In the genomic region with DNA sequence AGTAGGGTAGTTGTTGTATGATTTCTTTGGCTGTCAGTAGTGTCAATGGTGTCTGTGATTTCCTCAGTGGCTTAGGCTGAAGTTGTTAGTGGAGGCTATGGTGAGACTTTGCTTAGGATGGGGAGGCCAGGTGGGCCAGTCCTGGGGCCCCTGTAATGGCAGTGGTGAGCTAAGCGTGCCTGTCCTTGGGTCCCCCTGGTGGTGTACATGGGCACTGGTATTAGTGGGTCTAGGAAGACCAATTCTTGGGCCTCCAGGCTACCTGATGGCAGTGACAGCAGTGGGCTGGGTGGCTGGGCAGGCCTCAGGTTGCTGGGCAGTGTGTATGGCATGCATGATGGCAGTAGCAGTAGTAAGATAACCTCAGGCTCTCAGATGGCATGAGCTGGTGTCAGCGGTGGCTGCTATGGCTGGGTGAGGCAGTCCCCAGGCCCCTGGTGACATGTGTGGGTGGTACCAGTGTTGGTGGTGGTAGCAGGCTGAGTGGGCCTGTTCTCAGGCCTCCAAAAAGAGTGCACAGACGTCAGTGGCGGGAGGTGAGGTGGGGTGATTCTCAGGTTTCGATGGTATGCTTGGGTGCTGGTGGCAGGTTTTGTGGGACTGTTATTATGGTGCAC, we compare ENCODE assay signal across 1 cellular context.
A peak's percentile ranks its signal among the peaks of the same experiment; 100 is the strongest.
TF ChIP-seq lines count a peak whose summit lies in the region.

No MANE protein-coding gene starts in this region.

TF ChIP-seq in GM23338, 12 proteins besides CTCF, POLR2A, EP300 and RAD21:
- TF ChIP-seq, protein P1, sequence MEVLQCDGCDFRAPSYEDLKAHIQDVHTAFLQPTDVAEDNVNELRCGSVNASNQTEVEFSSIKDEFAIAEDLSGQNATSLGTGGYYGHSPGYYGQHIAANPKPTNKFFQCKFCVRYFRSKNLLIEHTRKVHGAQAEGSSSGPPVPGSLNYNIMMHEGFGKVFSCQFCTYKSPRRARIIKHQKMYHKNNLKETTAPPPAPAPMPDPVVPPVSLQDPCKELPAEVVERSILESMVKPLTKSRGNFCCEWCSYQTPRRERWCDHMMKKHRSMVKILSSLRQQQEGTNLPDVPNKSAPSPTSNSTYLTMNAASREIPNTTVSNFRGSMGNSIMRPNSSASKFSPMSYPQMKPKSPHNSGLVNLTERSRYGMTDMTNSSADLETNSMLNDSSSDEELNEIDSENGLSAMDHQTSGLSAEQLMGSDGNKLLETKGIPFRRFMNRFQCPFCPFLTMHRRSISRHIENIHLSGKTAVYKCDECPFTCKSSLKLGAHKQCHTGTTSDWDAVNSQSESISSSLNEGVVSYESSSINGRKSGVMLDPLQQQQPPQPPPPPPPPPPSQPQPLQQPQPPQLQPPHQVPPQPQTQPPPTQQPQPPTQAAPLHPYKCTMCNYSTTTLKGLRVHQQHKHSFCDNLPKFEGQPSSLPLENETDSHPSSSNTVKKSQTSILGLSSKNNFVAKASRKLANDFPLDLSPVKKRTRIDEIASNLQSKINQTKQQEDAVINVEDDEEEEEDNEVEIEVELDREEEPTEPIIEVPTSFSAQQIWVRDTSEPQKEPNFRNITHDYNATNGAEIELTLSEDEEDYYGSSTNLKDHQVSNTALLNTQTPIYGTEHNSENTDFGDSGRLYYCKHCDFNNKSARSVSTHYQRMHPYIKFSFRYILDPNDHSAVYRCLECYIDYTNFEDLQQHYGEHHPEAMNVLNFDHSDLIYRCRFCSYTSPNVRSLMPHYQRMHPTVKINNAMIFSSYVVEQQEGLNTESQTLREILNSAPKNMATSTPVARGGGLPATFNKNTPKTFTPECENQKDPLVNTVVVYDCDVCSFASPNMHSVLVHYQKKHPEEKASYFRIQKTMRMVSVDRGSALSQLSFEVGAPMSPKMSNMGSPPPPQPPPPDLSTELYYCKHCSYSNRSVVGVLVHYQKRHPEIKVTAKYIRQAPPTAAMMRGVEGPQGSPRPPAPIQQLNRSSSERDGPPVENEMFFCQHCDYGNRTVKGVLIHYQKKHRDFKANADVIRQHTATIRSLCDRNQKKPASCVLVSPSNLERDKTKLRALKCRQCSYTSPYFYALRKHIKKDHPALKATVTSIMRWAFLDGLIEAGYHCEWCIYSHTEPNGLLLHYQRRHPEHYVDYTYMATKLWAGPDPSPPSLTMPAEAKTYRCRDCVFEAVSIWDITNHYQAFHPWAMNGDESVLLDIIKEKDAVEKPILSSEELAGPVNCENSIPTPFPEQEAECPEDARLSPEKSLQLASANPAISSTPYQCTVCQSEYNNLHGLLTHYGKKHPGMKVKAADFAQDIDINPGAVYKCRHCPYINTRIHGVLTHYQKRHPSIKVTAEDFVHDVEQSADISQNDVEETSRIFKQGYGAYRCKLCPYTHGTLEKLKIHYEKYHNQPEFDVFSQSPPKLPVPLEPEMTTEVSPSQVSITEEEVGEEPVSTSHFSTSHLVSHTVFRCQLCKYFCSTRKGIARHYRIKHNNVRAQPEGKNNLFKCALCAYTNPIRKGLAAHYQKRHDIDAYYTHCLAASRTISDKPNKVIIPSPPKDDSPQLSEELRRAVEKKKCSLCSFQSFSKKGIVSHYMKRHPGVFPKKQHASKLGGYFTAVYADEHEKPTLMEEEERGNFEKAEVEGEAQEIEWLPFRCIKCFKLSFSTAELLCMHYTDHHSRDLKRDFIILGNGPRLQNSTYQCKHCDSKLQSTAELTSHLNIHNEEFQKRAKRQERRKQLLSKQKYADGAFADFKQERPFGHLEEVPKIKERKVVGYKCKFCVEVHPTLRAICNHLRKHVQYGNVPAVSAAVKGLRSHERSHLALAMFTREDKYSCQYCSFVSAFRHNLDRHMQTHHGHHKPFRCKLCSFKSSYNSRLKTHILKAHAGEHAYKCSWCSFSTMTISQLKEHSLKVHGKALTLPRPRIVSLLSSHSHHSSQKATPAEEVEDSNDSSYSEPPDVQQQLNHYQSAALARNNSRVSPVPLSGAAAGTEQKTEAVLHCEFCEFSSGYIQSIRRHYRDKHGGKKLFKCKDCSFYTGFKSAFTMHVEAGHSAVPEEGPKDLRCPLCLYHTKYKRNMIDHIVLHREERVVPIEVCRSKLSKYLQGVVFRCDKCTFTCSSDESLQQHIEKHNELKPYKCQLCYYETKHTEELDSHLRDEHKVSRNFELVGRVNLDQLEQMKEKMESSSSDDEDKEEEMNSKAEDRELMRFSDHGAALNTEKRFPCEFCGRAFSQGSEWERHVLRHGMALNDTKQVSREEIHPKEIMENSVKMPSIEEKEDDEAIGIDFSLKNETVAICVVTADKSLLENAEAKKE (CRISPR knock-in tag; IDR thresholded peaks at IDR 0.05): peak; percentile 40; the same call in 1 of the 2 replicates
- no peak for TF ChIP-seq JUNB (IDR thresholded peaks at IDR 0.05; ENCODE audit: unreplicated experiment)
- TF ChIP-seq, protein P2, sequence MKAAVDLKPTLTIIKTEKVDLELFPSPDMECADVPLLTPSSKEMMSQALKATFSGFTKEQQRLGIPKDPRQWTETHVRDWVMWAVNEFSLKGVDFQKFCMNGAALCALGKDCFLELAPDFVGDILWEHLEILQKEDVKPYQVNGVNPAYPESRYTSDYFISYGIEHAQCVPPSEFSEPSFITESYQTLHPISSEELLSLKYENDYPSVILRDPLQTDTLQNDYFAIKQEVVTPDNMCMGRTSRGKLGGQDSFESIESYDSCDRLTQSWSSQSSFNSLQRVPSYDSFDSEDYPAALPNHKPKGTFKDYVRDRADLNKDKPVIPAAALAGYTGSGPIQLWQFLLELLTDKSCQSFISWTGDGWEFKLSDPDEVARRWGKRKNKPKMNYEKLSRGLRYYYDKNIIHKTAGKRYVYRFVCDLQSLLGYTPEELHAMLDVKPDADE (IDR thresholded peaks at IDR 0.05): no peak
- 0 out of 2 replicates have a peak, but pooled peaks have one; percentile 33 for TF ChIP-seq ZNF114 (CRISPR knock-in tag; IDR thresholded peaks at IDR 0.05)
